ENCODE assay signal across 29 cellular contexts in the genomic region with DNA sequence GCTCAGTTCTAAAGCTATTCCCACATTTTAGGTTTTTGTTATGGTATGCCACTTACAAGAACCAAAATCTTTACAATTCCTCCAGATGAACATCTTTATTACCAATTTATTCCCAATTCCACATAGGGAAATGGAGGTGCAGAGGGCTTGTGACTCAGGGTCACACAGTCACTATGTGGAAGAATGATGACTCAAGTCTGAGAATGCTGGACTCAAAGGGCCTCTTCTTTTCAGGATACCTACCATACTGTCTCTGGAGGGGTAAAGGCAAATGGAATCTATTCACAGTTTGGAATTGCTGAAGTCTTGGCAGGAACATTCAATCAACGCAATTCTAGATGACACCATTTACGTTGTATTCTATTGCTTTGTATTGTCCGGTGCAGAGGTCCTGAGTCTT. TPM values are rescaled to one million over a fixed set of nuclear protein-coding genes. Genes with fewer than 3 reads are reported as not detected.
DNase-seq lines count a peak whose midpoint lies in the region; ATAC-seq and TF ChIP-seq lines count a peak whose summit lies in the region.
"Had no signal": no experiment of that assay in that cellular context is flagged by ENCODE, and none has a peak within 500 bp of the region (broad histone marks: within the 10 kb centered on the region; RNA-seq: fewer than 3 reads in every experiment).

No MANE protein-coding gene starts in this region.

- intact Hi-C loops in HCT116 (cut with micrococcal nuclease) = loop anchor here (10.0 kb wide), 1 partner anchor 347 kb away; no protein-coding TSS in a partner anchor

- no peak overlapping the region for H3K4me3 ChIP-seq in HCT116 (replicated peaks in 1 of 2; ENCODE audit: low read depth in 1 of 2, low read length in 2 of 2)
- H3K4me3 ChIP-seq: A549, BLaER1, heart right ventricle, psoas muscle had no signal

- H3K9ac ChIP-seq in HCT116 (ENCODE audit: low read length) = no peak overlapping the region
- H3K9ac ChIP-seq: BLaER1, KMS-11 had no signal

- H3K36me3 ChIP-seq in HCT116 (ENCODE audit: control insufficient read depth in 1 of 2, insufficient read depth in 2 of 2, low read length in 2 of 2) = no peaks in the 10 kb centered on the region
- H3K36me3 ChIP-seq: BLaER1, heart right ventricle had no signal

- no peaks in the 10 kb centered on the region for H4K20me1 ChIP-seq in HCT116 (ENCODE audit: insufficient read depth)
- H4K20me1 ChIP-seq: BLaER1 had no signal

- ATAC-seq in HCT116 = no peak
- peak; percentile 81 for ATAC-seq in foreskin keratinocyte
- ATAC-seq in GM19397 (IDR thresholded peaks at IDR 0.05; ENCODE audit: unreplicated experiment) = no peak
- ATAC-seq: A549; activated naive CD4-positive, alpha-beta T cell treated with anti-CD3 and anti-CD28 coated beads, Interleukin-2, amount 50 U/mL, for 72 hours; activated T-helper 17 cell treated with anti-CD3 and anti-CD28 coated beads, Interleukin-2, amount 50 U/mL, for 72 hours; heart right ventricle; psoas muscle; Right ventricle myocardium inferior; WTC11 had no signal

- H3K9me3 ChIP-seq in HCT116 (ENCODE audit: control insufficient read depth in 1 of 2, insufficient read depth in 1 of 2, low read depth in 1 of 2, low read length in 2 of 2) = no peaks in the 10 kb centered on the region
- H3K9me3 ChIP-seq: A549, BLaER1, Caco-2, heart right ventricle, psoas muscle had no signal

- RAD21 ChIA-PET in HCT116 (lab: Charles Lee; ENCODE audit: low non-redundant PET in 1 of 2, low total read pairs in 2 of 2, uncharacterized antibody in 2 of 2, unreplicated experiment in 2 of 2) = no interaction called here

- H3K9me2 ChIP-seq in HCT116 (ENCODE audit: insufficient read depth) = no peaks in the 10 kb centered on the region

- CTCF ChIA-PET in HCT116 (lab: Charles Lee) = no interaction called here

- no peak overlapping the region for H3K27ac ChIP-seq in HCT116 (ENCODE audit: low read depth, low read length)
- no peak overlapping the region for H3K27ac ChIP-seq in foreskin keratinocyte
- H3K27ac ChIP-seq: A549, BLaER1, heart right ventricle, KMS-11, psoas muscle had no signal

- H3K4me2 ChIP-seq in HCT116 (ENCODE audit: low read length) = no peak overlapping the region
- H3K4me2 ChIP-seq: A549, BLaER1, KMS-11 had no signal

- TF ChIP-seq CTCF in HCT116 (IDR thresholded peaks at IDR 0.05 in 2 of 3, conservative IDR thresholded peaks at IDR 0.05 in 1 of 3; ENCODE audit: borderline replicate concordance in 1 of 3, insufficient read depth in 1 of 3, low read depth in 2 of 3, low read length in 2 of 3) = no peak
- no peak for TF ChIP-seq CTCF in foreskin keratinocyte (conservative IDR thresholded peaks at IDR 0.05)

- POLR2A ChIA-PET in HCT116 (lab: Charles Lee) = no interaction called here

- H3K4me1 ChIP-seq in HCT116 (ENCODE audit: control insufficient read depth in 1 of 2, insufficient read depth in 2 of 2, low read length in 2 of 2) (peaks cover 0 to 5% of the 10 kb centered on the region in 2 experiments; a peak in 1 of 4 replicates), foreskin keratinocyte (peaks cover 11% of the 10 kb centered on the region)
- H3K4me1 ChIP-seq: A549, BLaER1, Caco-2, heart right ventricle, psoas muscle had no signal

- no peak for TF ChIP-seq POLR2A in HCT116 (IDR thresholded peaks at IDR 0.05; ENCODE audit: borderline replicate concordance, extremely low read depth, insufficient read depth, insufficient read length)

- no TSS peak for BruUV-seq in HCT116 (replicated peaks; lab: Mats Ljungman, UMichigan)

- H3K79me2 ChIP-seq in HCT116 (ENCODE audit: insufficient read depth, low read length) = no peaks in the 10 kb centered on the region

- H2AFZ ChIP-seq in HCT116 (ENCODE audit: low read depth, low read length, poor library complexity, severe bottlenecking) = no peak overlapping the region

- TF ChIP-seq RAD21 in HCT116 (IDR thresholded peaks at IDR 0.05; ENCODE audit: low read depth) = no peak

- DNase-seq in AG08395 (ENCODE audit: low spot score) = peak; percentile 22
- no peak for DNase-seq in HCT116 (ENCODE audit: low read depth, low spot score)
- DNase-seq in RKO (ENCODE audit: low spot score) = peak; percentile 66
- peak in 1 of 2 donors; percentile 56 for DNase-seq in foreskin keratinocyte
- DNase-seq in T-helper 1 cell = no peak
- no peak for DNase-seq in occipital lobe (lab: John Stamatoyannopoulos, UW)
- no peak for DNase-seq in DMS53 treated with DMSO at 0.1 percent for 48 hours (lab: John Stamatoyannopoulos, UW; ENCODE audit: unreplicated experiment)
- DNase-seq: anterior cingulate cortex, Caco-2, DMS79 treated with DMSO at 0.1 percent for 48 hours, heart right ventricle, mesendoderm, naive B cell, NCI-H1092 treated with DMSO at 0.1 percent for 48 hours, NCI-H187 treated with DMSO at 0.1 percent for 48 hours, psoas muscle, T1000, trophoblast cell had no signal

- H3K27me3 ChIP-seq in HCT116 (ENCODE audit: insufficient read depth, low read length) (no peaks in the 10 kb centered on the region), foreskin keratinocyte (no peaks in the 10 kb centered on the region)
- H3K27me3 ChIP-seq: BLaER1 had no signal

TF ChIP-seq in HCT116, 20 proteins besides CTCF, POLR2A, EP300 and RAD21:
- TF ChIP-seq FOSL1 (IDR thresholded peaks at IDR 0.05; ENCODE audit: low read depth) (peak; percentile 20; the same call in 1 of the 2 replicates), POLR2AphosphoS5 (IDR thresholded peaks at IDR 0.05; ENCODE audit: low read depth, low read length) (no peak)

RNA-seq across cellular contexts. Expression of a gene that starts 48.2 kb away (rescaled TPM):
- total RNA-seq in HCT116 (2021; ENCODE audit: unreplicated experiment) (not detected), foreskin keratinocyte (0.20 and 0.25 TPM in 2 replicates), occipital lobe (0.47 TPM)
- polyA plus RNA-seq in HCT116 (2012) = not detected in 2 replicates
- polyA plus RNA-seq in foreskin keratinocyte = 0.10 and 0.14 TPM in 2 replicates
- total RNA-seq: activated naive CD4-positive, alpha-beta T cell treated with anti-CD3 and anti-CD28 coated beads, Interleukin-2, amount 50 U/mL, for 72 hours; activated T-helper 17 cell treated with anti-CD3 and anti-CD28 coated beads, Interleukin-2, amount 50 U/mL, for 72 hours; Caco-2; cardiac septum; heart right ventricle; HT-29; psoas muscle; Right ventricle myocardium inferior; skeletal muscle tissue; WTC11 had no signal
- polyA plus RNA-seq: heart right ventricle had no signal

RNA-seq across cellular contexts. Expression of a gene that starts 48.2 kb away (rescaled TPM):
- 21.5 TPM for total RNA-seq in HCT116 (2021; ENCODE audit: unreplicated experiment)
- polyA plus RNA-seq in HCT116 (2012) = 9.8 and 10.2 TPM in 2 replicates
- 27.8 and 30.5 TPM in 2 replicates for total RNA-seq in foreskin keratinocyte
- polyA plus RNA-seq in foreskin keratinocyte = 7.2 and 8.0 TPM in 2 replicates
- 77.8 TPM for total RNA-seq in occipital lobe

Comparison
In these comparisons a context has a peak if more than half of its experiments do, and no peak if none do; other contexts are left out.
1. DNase-seq: peak in AG08395 (single experiment) and RKO (single experiment); none in HCT116 (single experiment), T-helper 1 cell (0 of 5), occipital lobe (single experiment) and DMS53 treated with DMSO at 0.1 percent for 48 hours (single experiment).